ENCODE assay signal across 27 cellular contexts in the genomic region with DNA sequence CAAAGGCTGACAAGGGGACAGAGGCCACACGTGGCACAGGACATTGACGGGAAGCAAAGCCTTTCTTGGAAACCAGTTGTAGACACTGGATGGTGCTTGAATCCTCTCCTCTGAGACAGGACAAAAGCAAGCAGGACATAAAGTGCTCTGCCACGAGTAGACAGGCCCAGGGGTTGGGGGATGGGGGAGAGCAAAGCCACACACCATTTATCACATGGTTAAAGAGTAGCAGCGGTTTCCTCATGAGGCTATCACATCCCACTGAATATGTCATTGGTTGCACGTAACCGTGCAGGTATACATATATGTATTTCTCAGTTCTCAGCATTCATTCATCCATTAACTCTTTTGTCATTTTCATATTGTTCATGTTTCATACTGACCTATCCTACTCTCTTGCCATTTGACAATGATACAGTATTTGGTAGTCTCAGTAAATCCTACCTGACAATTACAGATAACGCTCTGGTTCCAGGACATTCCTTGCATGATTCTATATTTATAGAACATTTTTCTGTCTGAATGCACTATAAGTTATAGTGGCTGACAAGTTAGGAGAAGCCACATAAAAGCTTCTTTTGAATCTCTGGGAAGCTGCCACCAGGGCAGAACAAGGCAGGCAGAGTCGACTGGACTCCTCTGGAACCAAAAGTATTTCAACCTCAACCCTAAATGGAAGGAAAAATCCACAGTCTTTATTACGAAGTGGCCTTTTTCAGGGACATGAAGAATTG. TPM values are rescaled to one million over a fixed set of nuclear protein-coding genes. Genes with fewer than 3 reads are reported as not detected.
DNase-seq lines count a peak whose midpoint lies in the region; ATAC-seq, FAIRE-seq and TF ChIP-seq lines count a peak whose summit lies in the region.
"Had no signal": no experiment of that assay in that cellular context is flagged by ENCODE, and none has a peak within 500 bp of the region (broad histone marks: within the 10 kb centered on the region; RNA-seq: fewer than 3 reads in every experiment).

No MANE protein-coding gene starts in this region.

- peak; percentile 29 for FAIRE-seq in astrocyte (lab: Jason Lieb, UNC)
- FAIRE-seq: A549 had no signal

- intact Hi-C loops in natural killer cell (cut with micrococcal nuclease) = no loop called here
- intact Hi-C loops in Caco-2 (cut with micrococcal nuclease; ENCODE audit: unreplicated experiment) = no loop called here

- H3K4me1 ChIP-seq in astrocyte (ENCODE audit: insufficient read depth, low read length) (no peaks in the 10 kb centered on the region), Caco-2 (peaks cover 10% of the 10 kb centered on the region)
- H3K4me1 ChIP-seq: A549, BLaER1, prostate gland, SJCRH30 had no signal

- DNase-seq in natural killer cell (no peak), astrocyte (ENCODE audit: low read depth) (peak; percentile 34), nephron progenitor cell (no peak), DMS53 treated with DMSO at 0.1 percent for 48 hours (lab: John Stamatoyannopoulos, UW; ENCODE audit: unreplicated experiment) (no peak), Caco-2 (no peak)
- no peak for DNase-seq in natural killer cell treated with Interleukin-12 subunit alpha and Interleukin-12 subunit beta and Interleukin-15 and Interleukin-18, amount 100 ng/mL, for 72 hours (ENCODE audit: low spot score)
- DNase-seq: activated CD4-positive, alpha-beta T cell treated with anti-CD3 and anti-CD28 coated beads, Interleukin-2, amount 50 U/mL, for 4 hours; activated gamma-delta T cell treated with Interleukin-2 at 50 U/mL for 16 hours; effector memory CD4-positive, alpha-beta T cell; esophagus squamous epithelium; NCI-H1930; NCI-H446 treated with DMSO at 0.1 percent for 48 hours; NK-92 treated with Interleukin-12 subunit alpha and Interleukin-12 subunit beta, amount 100 ng/mL, for 24 hours; Peyer's patch; SJCRH30 had no signal

- peaks cover 0 to 5% of the 10 kb centered on the region in 2 donors for H3K4me1 Mint-ChIP-seq in natural killer cell
- peaks cover 0 to 3% of the 10 kb centered on the region in 2 donors for H3K4me1 Mint-ChIP-seq in natural killer cell treated with Interleukin-12 subunit alpha and Interleukin-12 subunit beta and Interleukin-15 and Interleukin-18, amount 100 ng/mL, for 72 hours (ENCODE audit: low read depth in 2 of 2)
- H3K4me1 Mint-ChIP-seq in astrocyte (ENCODE audit: low read depth, unreplicated experiment) = peaks cover 32% of the 10 kb centered on the region
- H3K4me1 Mint-ChIP-seq in nephron progenitor cell = peaks cover 52% of the 10 kb centered on the region
- H3K4me1 Mint-ChIP-seq in Caco-2 (ENCODE audit: low read depth, unreplicated experiment) = peaks cover 8% of the 10 kb centered on the region

- no peak overlapping the region for H2AFZ ChIP-seq in astrocyte (ENCODE audit: low read depth, low read length)

- H3K4me3 Mint-ChIP-seq in natural killer cell = no peak overlapping the region
- H3K4me3 Mint-ChIP-seq in natural killer cell treated with Interleukin-12 subunit alpha and Interleukin-12 subunit beta and Interleukin-15 and Interleukin-18, amount 100 ng/mL, for 72 hours = no peak overlapping the region
- no peak overlapping the region for H3K4me3 Mint-ChIP-seq in astrocyte (ENCODE audit: unreplicated experiment)
- no peak overlapping the region for H3K4me3 Mint-ChIP-seq in nephron progenitor cell
- H3K4me3 Mint-ChIP-seq in Caco-2 (ENCODE audit: unreplicated experiment) = no peak overlapping the region
- H3K4me3 Mint-ChIP-seq: neural crest cell, WTC11 had no signal

- no peak overlapping the region for H3K27ac ChIP-seq in astrocyte (ENCODE audit: low read depth, low read length)
- H3K27ac ChIP-seq: A549, BLaER1, esophagus squamous epithelium, KMS-11, prostate gland, SJCRH30, skin epidermis, vagina had no signal

- no peak overlapping the region for H3K4me2 ChIP-seq in astrocyte (ENCODE audit: low read length)
- H3K4me2 ChIP-seq: A549, BLaER1, KMS-11 had no signal

- H3K27me3 Mint-ChIP-seq in natural killer cell (ENCODE audit: low read depth in 2 of 2) = peaks cover 0 to 6% of the 10 kb centered on the region in 2 donors
- H3K27me3 Mint-ChIP-seq in natural killer cell treated with Interleukin-12 subunit alpha and Interleukin-12 subunit beta and Interleukin-15 and Interleukin-18, amount 100 ng/mL, for 72 hours = peaks cover 5 to 6% of the 10 kb centered on the region in 2 donors
- no peaks in the 10 kb centered on the region for H3K27me3 Mint-ChIP-seq in astrocyte (ENCODE audit: low read depth, unreplicated experiment)
- H3K27me3 Mint-ChIP-seq in nephron progenitor cell (ENCODE audit: low read depth, poor library complexity) = no peaks in the 10 kb centered on the region
- H3K27me3 Mint-ChIP-seq in Caco-2 (ENCODE audit: insufficient read depth, unreplicated experiment) = no peaks in the 10 kb centered on the region

- H3K36me3 ChIP-seq in astrocyte (ENCODE audit: insufficient read depth, low read length) (no peaks in the 10 kb centered on the region), Caco-2 (ENCODE audit: control insufficient read depth, insufficient read depth, low read length) (no peaks in the 10 kb centered on the region)
- H3K36me3 ChIP-seq: BLaER1, esophagus squamous epithelium, Peyer's patch, prostate gland, SJCRH30, vagina had no signal

- no peaks in the 10 kb centered on the region for H3K27me3 ChIP-seq in astrocyte (ENCODE audit: insufficient read depth, low read length)
- H3K27me3 ChIP-seq in Caco-2 (replicated peaks; ENCODE audit: control insufficient read depth, insufficient read depth, low read length) = no peaks in the 10 kb centered on the region
- H3K27me3 ChIP-seq: BLaER1, esophagus squamous epithelium, Peyer's patch, vagina had no signal

- H3K9me3 ChIP-seq in astrocyte (ENCODE audit: insufficient read depth, low read depth, low read length) = no peaks in the 10 kb centered on the region
- H3K9me3 ChIP-seq in Caco-2 = no peaks in the 10 kb centered on the region
- H3K9me3 ChIP-seq: A549, BLaER1, esophagus squamous epithelium, Peyer's patch, prostate gland, SJCRH30, vagina had no signal

- POLR2A ChIA-PET in Caco-2 (lab: Charles Lee) = no interaction called here

- ATAC-seq in natural killer cell (peak in 2 of 3 donors; percentile 44 to 80), GM18505 (IDR thresholded peaks at IDR 0.05; ENCODE audit: unreplicated experiment) (no peak), HG02981 (IDR thresholded peaks at IDR 0.05; ENCODE audit: unreplicated experiment) (no peak)
- no peak for ATAC-seq in natural killer cell treated with Interleukin-12 subunit alpha and Interleukin-12 subunit beta and Interleukin-15 and Interleukin-18, amount 100 ng/mL, for 72 hours
- ATAC-seq: A549, WTC11 had no signal

- TF ChIP-seq CTCF in natural killer cell (IDR thresholded peaks at IDR 0.05) (no peak), astrocyte (IDR thresholded peaks at IDR 0.05; ENCODE audit: insufficient read depth, low read depth, low read length) (no peak), nephron progenitor cell (IDR thresholded peaks at IDR 0.05) (no peak), Caco-2 (IDR thresholded peaks at IDR 0.05; ENCODE audit: insufficient read depth in 1 of 2, low read depth in 1 of 2, low read length in 1 of 2, severe bottlenecking in 1 of 2, unreplicated experiment in 1 of 2) (no peak)

- H3K9me3 Mint-ChIP-seq in natural killer cell (no peaks in the 10 kb centered on the region), astrocyte (ENCODE audit: unreplicated experiment) (peaks cover 3% of the 10 kb centered on the region), nephron progenitor cell (no peaks in the 10 kb centered on the region), Caco-2 (ENCODE audit: unreplicated experiment) (no peaks in the 10 kb centered on the region)
- no peaks in the 10 kb centered on the region for H3K9me3 Mint-ChIP-seq in natural killer cell treated with Interleukin-12 subunit alpha and Interleukin-12 subunit beta and Interleukin-15 and Interleukin-18, amount 100 ng/mL, for 72 hours
- H3K9me3 Mint-ChIP-seq: neural crest cell, WTC11 had no signal

- no peaks in the 10 kb centered on the region for H3K36me3 Mint-ChIP-seq in natural killer cell
- no peaks in the 10 kb centered on the region for H3K36me3 Mint-ChIP-seq in natural killer cell treated with Interleukin-12 subunit alpha and Interleukin-12 subunit beta and Interleukin-15 and Interleukin-18, amount 100 ng/mL, for 72 hours
- H3K36me3 Mint-ChIP-seq in astrocyte (ENCODE audit: low read depth, unreplicated experiment) = no peaks in the 10 kb centered on the region
- H3K36me3 Mint-ChIP-seq in nephron progenitor cell (ENCODE audit: low read depth) = no peaks in the 10 kb centered on the region
- H3K36me3 Mint-ChIP-seq in Caco-2 (ENCODE audit: insufficient read depth, unreplicated experiment) = peaks cover 2% of the 10 kb centered on the region
- H3K36me3 Mint-ChIP-seq: WTC11 had no signal

- H4K20me1 ChIP-seq in astrocyte (ENCODE audit: insufficient read depth, low read length) = no peaks in the 10 kb centered on the region
- H4K20me1 ChIP-seq: BLaER1 had no signal

- H3K79me2 ChIP-seq in astrocyte (ENCODE audit: insufficient read depth, low read length) = no peaks in the 10 kb centered on the region

- TF ChIP-seq POLR2A in GM18505 (IDR thresholded peaks at IDR 0.05; ENCODE audit: borderline replicate concordance, extremely low read depth, insufficient read depth, insufficient read length) = no peak

- CTCF ChIA-PET in Caco-2 (lab: Charles Lee) = no interaction called here

- BruUV-seq in Caco-2 (replicated peaks; lab: Mats Ljungman, UMichigan) = no TSS peak

- H3K4me3 ChIP-seq in astrocyte (ENCODE audit: insufficient read depth, low read depth, low read length) (no peak overlapping the region), Caco-2 (ENCODE audit: low read depth, low read length) (no peak overlapping the region)
- H3K4me3 ChIP-seq: A549, BLaER1, esophagus squamous epithelium, Peyer's patch, prostate gland, SJCRH30, skin epidermis, vagina had no signal

- H3K27ac Mint-ChIP-seq in natural killer cell (no peak overlapping the region), astrocyte (ENCODE audit: unreplicated experiment) (no peak overlapping the region), nephron progenitor cell (peak overlapping the region; percentile 49), Caco-2 (ENCODE audit: unreplicated experiment) (no peak overlapping the region)
- H3K27ac Mint-ChIP-seq in natural killer cell treated with Interleukin-12 subunit alpha and Interleukin-12 subunit beta and Interleukin-15 and Interleukin-18, amount 100 ng/mL, for 72 hours = no peak overlapping the region
- H3K27ac Mint-ChIP-seq: WTC11 had no signal

- H3K9ac ChIP-seq in astrocyte (ENCODE audit: low read length) = no peak overlapping the region
- H3K9ac ChIP-seq: BLaER1, KMS-11 had no signal

RNA-seq across cellular contexts. Expression of gene METTL24, which starts 23.6 kb away (rescaled TPM):
- under 1 TPM in 2 of 3 donors, not detected in 1; 0.24 to 1.00 TPM for total RNA-seq in natural killer cell
- not detected for total RNA-seq in natural killer cell treated with Interleukin-12 subunit alpha and Interleukin-12 subunit beta and Interleukin-15 and Interleukin-18, amount 100 ng/mL, for 72 hours
- 0.36 and 0.75 TPM in 2 replicates for total RNA-seq in astrocyte
- 0.28 TPM in 1 of 2 replicates, not detected in the other for total RNA-seq in Caco-2 (2022)
- total RNA-seq: HT-29; SJCRH30; T-helper 2 cell treated with Interferon-gamma antibody and Interleukin-4, amounts not matched to agents 100 ng/mL and 5 ng/mL, for 36 hours had no signal

Comparison
In these comparisons a context has a peak if more than half of its experiments do, and no peak if none do; other contexts are left out.
1. ATAC-seq: peak in natural killer cell (2 of 3); none in natural killer cell treated with Interleukin-12 subunit alpha and Interleukin-12 subunit beta and Interleukin-15 and Interleukin-18, amount 100 ng/mL, for 72 hours (0 of 2), GM18505 (single experiment) and HG02981 (single experiment).